ENCODE assay signal across 15 cellular contexts in the genomic region with DNA sequence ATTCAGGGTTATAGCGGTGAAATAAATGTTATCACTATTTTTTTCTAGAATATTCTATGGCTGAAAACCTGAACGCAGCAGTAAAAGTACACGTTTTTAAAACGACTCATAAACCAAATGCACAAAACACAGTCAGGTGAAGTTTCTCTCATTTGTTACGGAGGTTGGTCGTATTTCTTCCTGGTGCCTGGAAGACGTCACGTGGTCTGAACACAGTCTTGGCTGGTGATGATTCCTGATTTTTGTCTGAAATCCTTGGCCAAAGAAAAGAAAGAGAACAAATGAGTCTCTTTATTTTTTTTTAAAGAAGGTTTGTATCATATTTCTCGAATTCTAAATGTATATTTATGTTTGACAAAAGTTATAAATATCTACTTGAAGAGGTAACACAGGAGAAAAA. TPM values are rescaled to one million over a fixed set of nuclear protein-coding genes. Genes with fewer than 3 reads are reported as not detected.
DNase-seq lines count a peak whose midpoint lies in the region; ATAC-seq, FAIRE-seq and TF ChIP-seq lines count a peak whose summit lies in the region.
"Had no signal": no experiment of that assay in that cellular context is flagged by ENCODE, and none has a peak within 500 bp of the region (broad histone marks: within the 10 kb centered on the region; RNA-seq: fewer than 3 reads in every experiment).

No MANE protein-coding gene starts in this region.

- POLR2A ChIA-PET in A549 (lab: Yijun Ruan, JAX): no interaction called here

- no peak for TF ChIP-seq RAD21 in A549 (conservative IDR thresholded peaks at IDR 0.05 in 1 of 2, IDR thresholded peaks at IDR 0.05 in 1 of 2)

- no peak overlapping the region for H3K4me2 ChIP-seq in A549

- no peak for DNase-seq in A549 (ENCODE audit: low read depth in 1 of 2, low spot score in 1 of 2)
- DNase-seq in left ventricle myocardium superior: no peak
- no peak for DNase-seq in activated naive CD8-positive, alpha-beta T cell treated with anti-CD3 and anti-CD28 coated beads for 36 hours
- no peak for DNase-seq in hypothalamus (lab: John Stamatoyannopoulos, UW)
- DNase-seq in NCI-H2107 (lab: John Stamatoyannopoulos, UW): no peak
- DNase-seq in NCI-H2029 treated with DMSO at 0.1 percent for 48 hours (lab: John Stamatoyannopoulos, UW): no peak
- DNase-seq: activated CD4-positive, CD25-positive, alpha-beta regulatory T cell treated with anti-CD3 and anti-CD28 coated beads, Interleukin-2, amount 50 U/mL, for 72 hours; MM.1S; SIG-M5; stimulated activated CD4-positive, alpha-beta T cell treated with anti-CD3 and anti-CD28 coated beads, Interleukin-12 subunit alpha, Interleukin-12 subunit beta, amount 100 ng/mL, for 4 hours; stimulated activated CD8-positive, alpha-beta memory T cell treated with anti-CD3 and anti-CD28 coated beads, Interleukin-4, amount 100 ng/mL, for 48 hours had no signal

- no peak overlapping the region for H3K27ac ChIP-seq in A549
- H3K27ac ChIP-seq in rectal smooth muscle tissue (ENCODE audit: low read depth, low read length): peak overlapping the region; percentile 74

- H3K36me3 ChIP-seq in rectal smooth muscle tissue (ENCODE audit: control insufficient read depth, insufficient read depth, low read length): no peaks in the 10 kb centered on the region

- TF ChIP-seq CTCF in A549 (IDR thresholded peaks at IDR 0.05) (no peak), brain (conservative IDR thresholded peaks at IDR 0.05) (no peak)

- TF ChIP-seq POLR2A in A549 (IDR thresholded peaks at IDR 0.05; ENCODE audit: low read length): no peak

- ATAC-seq in A549 (no peak), left ventricle myocardium superior (peak; percentile 73)

- 0 out of 3 replicates have a peak, but pooled peaks cover 2% of the 10 kb centered on the region for H3K4me1 ChIP-seq in A549
- peaks cover 6% of the 10 kb centered on the region for H3K4me1 ChIP-seq in rectal smooth muscle tissue (ENCODE audit: control insufficient read depth, insufficient read depth, low read length)

- H3K4me3 ChIP-seq in A549 (no peak overlapping the region), rectal smooth muscle tissue (ENCODE audit: low read length) (no peak overlapping the region)
- H3K4me3 ChIP-seq: mucosa of descending colon had no signal

- peaks cover 78% of the 10 kb centered on the region for H3K4me1 Mint-ChIP-seq in brain
- peaks cover 6% of the 10 kb centered on the region for H3K4me1 Mint-ChIP-seq in activated naive CD8-positive, alpha-beta T cell treated with anti-CD3 and anti-CD28 coated beads for 36 hours

- 69% methylated on average over 9 of the region's 9 CpGs for WGBS in A549 (ENCODE audit: missing lambda C conversion rate)

- peak; percentile 73 for FAIRE-seq in A549 (lab: Jason Lieb, UNC)

- CTCF ChIA-PET in A549 (lab: Yijun Ruan, JAX): interaction anchor here (1.0 to 17.0 kb wide), 4 partner anchors 11 to 78 kb away, joined by 3 to 358 read pairs (median 8); no protein-coding TSS in a partner anchor

- no peak overlapping the region for H3K9ac ChIP-seq in rectal smooth muscle tissue (ENCODE audit: low read length)

- peaks cover 4% of the 10 kb centered on the region for H3K36me3 Mint-ChIP-seq in brain
- no peaks in the 10 kb centered on the region for H3K36me3 Mint-ChIP-seq in activated naive CD8-positive, alpha-beta T cell treated with anti-CD3 and anti-CD28 coated beads for 36 hours

- no peaks in the 10 kb centered on the region for H3K27me3 ChIP-seq in rectal smooth muscle tissue (ENCODE audit: control insufficient read depth, insufficient read depth, low read length)

- H3K27me3 Mint-ChIP-seq in brain: peaks cover 10% of the 10 kb centered on the region
- peaks cover 66% of the 10 kb centered on the region for H3K27me3 Mint-ChIP-seq in activated naive CD8-positive, alpha-beta T cell treated with anti-CD3 and anti-CD28 coated beads for 36 hours

- intact Hi-C loops in left ventricle myocardium superior (cut with micrococcal nuclease): no loop called here

- no peak for TF ChIP-seq EP300 in A549 (IDR thresholded peaks at IDR 0.05)

- peaks cover 0 to 6% (median 4%) of the 10 kb centered on the region in 5 experiments for H3K9me3 Mint-ChIP-seq in brain
- H3K9me3 Mint-ChIP-seq in activated naive CD8-positive, alpha-beta T cell treated with anti-CD3 and anti-CD28 coated beads for 36 hours: no peaks in the 10 kb centered on the region

- peak overlapping the region; percentile 75 to 99 (median 99) for H3K27ac Mint-ChIP-seq in brain
- no peak overlapping the region for H3K27ac Mint-ChIP-seq in activated naive CD8-positive, alpha-beta T cell treated with anti-CD3 and anti-CD28 coated beads for 36 hours

- H3K4me3 Mint-ChIP-seq in brain: peak overlapping the region in 3 of 5 experiments; percentile 65 to 86 (median 75)
- H3K4me3 Mint-ChIP-seq in activated naive CD8-positive, alpha-beta T cell treated with anti-CD3 and anti-CD28 coated beads for 36 hours: no peak overlapping the region

- H3K9me3 ChIP-seq in A549: no peaks in the 10 kb centered on the region
- H3K9me3 ChIP-seq: mucosa of descending colon had no signal

TF ChIP-seq in A549, 52 proteins besides CTCF, POLR2A, EP300 and RAD21:
- TF ChIP-seq FOSL2 (IDR thresholded peaks at IDR 0.05) (no peak), FOSL2 (CRISPR knock-in tag; IDR thresholded peaks at IDR 0.05) (no peak), CHD2 (IDR thresholded peaks at IDR 0.05; ENCODE audit: low read length, partially characterized antibody) (no peak), EHMT2 (IDR thresholded peaks at IDR 0.05; ENCODE audit: low read depth) (no peak), NPAS2 (CRISPR knock-in tag; IDR thresholded peaks at IDR 0.05; ENCODE audit: borderline replicate concordance) (no peak), PHF8 (IDR thresholded peaks at IDR 0.05; ENCODE audit: borderline replicate concordance, low read depth) (no peak), TP53 (CRISPR knock-in tag; IDR thresholded peaks at IDR 0.05) (no peak), FOSB (CRISPR knock-in tag; IDR thresholded peaks at IDR 0.05) (no peak), ZSCAN20 (CRISPR knock-in tag; IDR thresholded peaks at IDR 0.05) (no peak), ZFP36 (IDR thresholded peaks at IDR 0.05; ENCODE audit: borderline replicate concordance, partially characterized antibody) (no peak), ESRRA (IDR thresholded peaks at IDR 0.05; ENCODE audit: borderline replicate concordance, low read length) (no peak), HEYL (CRISPR knock-in tag; IDR thresholded peaks at IDR 0.05) (no peak), ZC3H11A (IDR thresholded peaks at IDR 0.05) (no peak), CBX8 (IDR thresholded peaks at IDR 0.05) (no peak)
- TF ChIP-seq, protein P1, sequence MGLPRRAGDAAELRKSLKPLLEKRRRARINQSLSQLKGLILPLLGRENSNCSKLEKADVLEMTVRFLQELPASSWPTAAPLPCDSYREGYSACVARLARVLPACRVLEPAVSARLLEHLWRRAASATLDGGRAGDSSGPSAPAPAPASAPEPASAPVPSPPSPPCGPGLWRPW (IDR thresholded peaks at IDR 0.05): no peak
- TF ChIP-seq, protein P2, sequence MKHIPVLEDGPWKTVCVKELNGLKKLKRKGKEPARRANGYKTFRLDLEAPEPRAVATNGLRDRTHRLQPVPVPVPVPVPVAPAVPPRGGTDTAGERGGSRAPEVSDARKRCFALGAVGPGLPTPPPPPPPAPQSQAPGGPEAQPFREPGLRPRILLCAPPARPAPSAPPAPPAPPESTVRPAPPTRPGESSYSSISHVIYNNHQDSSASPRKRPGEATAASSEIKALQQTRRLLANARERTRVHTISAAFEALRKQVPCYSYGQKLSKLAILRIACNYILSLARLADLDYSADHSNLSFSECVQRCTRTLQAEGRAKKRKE (CRISPR knock-in tag; IDR thresholded peaks at IDR 0.05; ENCODE audit: low read depth): no peak
- TF ChIP-seq, protein P3, sequence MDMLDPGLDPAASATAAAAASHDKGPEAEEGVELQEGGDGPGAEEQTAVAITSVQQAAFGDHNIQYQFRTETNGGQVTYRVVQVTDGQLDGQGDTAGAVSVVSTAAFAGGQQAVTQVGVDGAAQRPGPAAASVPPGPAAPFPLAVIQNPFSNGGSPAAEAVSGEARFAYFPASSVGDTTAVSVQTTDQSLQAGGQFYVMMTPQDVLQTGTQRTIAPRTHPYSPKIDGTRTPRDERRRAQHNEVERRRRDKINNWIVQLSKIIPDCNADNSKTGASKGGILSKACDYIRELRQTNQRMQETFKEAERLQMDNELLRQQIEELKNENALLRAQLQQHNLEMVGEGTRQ (IDR thresholded peaks at IDR 0.05): no peak

RNA-seq across cellular contexts. Expression of a gene that starts 9.8 kb away (rescaled TPM):
- polyA plus RNA-seq in A549 (2011; rRNA removed): 11.2 and 14.1 TPM in 2 replicates
- polyA plus RNA-seq in A549 (2012; cell fraction: cytosol; rRNA removed): 5.0 and 5.6 TPM in 2 replicates
- polyA plus RNA-seq in A549 (2012; cell fraction: nucleus; rRNA removed): 2.7 and 6.0 TPM in 2 replicates
- polyA plus RNA-seq in A549 (2017; fragmentation: RNase III; extraction: RNeasy Plus Mini Kit Qiagen cat#74134 plus additional on column Dnase treatment): 14.9 to 17.2 TPM (median 15.4 TPM) in 3 replicates
- polyA minus RNA-seq in A549 (2011; rRNA and poly(A)+ RNA removed): 5.2 and 6.0 TPM in 2 replicates
- polyA plus RNA-seq in brain (ENCODE audit: insufficient read depth, low read depth, low replicate concordance): 59.3 TPM
- 9.4 TPM for total RNA-seq in left ventricle myocardium superior
- total RNA-seq in activated naive CD8-positive, alpha-beta T cell treated with anti-CD3 and anti-CD28 coated beads for 36 hours: 1 to 10 TPM; 6.0 to 6.3 TPM

RNA-seq across cellular contexts. Expression of a gene that starts 14.5 kb away (rescaled TPM):
- not detected in 2 replicates for polyA plus RNA-seq in A549 (2011; rRNA removed)
- polyA plus RNA-seq in A549 (2012; cell fraction: cytosol; rRNA removed): not detected in 2 replicates
- polyA plus RNA-seq in A549 (2012; cell fraction: nucleus; rRNA removed): not detected in 2 replicates
- not detected in 3 replicates for polyA plus RNA-seq in A549 (2017; fragmentation: RNase III; extraction: RNeasy Plus Mini Kit Qiagen cat#74134 plus additional on column Dnase treatment)
- not detected in 2 replicates for polyA minus RNA-seq in A549 (2011; rRNA and poly(A)+ RNA removed)
- 21.3 TPM for polyA plus RNA-seq in brain (ENCODE audit: insufficient read depth, low read depth, low replicate concordance)
- 0.89 TPM for total RNA-seq in left ventricle myocardium superior
- total RNA-seq in activated naive CD8-positive, alpha-beta T cell treated with anti-CD3 and anti-CD28 coated beads for 36 hours: under 1 TPM; 0.21 to 0.26 TPM

RNA-seq across cellular contexts. Expression of a gene that starts 52.5 kb away (rescaled TPM):
- polyA plus RNA-seq in A549 (2011; rRNA removed) (0.01 TPM in 1 of 2 replicates, not detected in the other), A549 (2017; fragmentation: RNase III; extraction: RNeasy Plus Mini Kit Qiagen cat#74134 plus additional on column Dnase treatment) (not detected in 3 replicates), brain (ENCODE audit: insufficient read depth, low read depth, low replicate concordance) (5.3 TPM)
- polyA plus RNA-seq in A549 (2012; cell fraction: cytosol; rRNA removed): 0.01 TPM in 2 replicates
- 0.04 TPM in 2 replicates for polyA plus RNA-seq in A549 (2012; cell fraction: nucleus; rRNA removed)
- polyA minus RNA-seq in A549 (2011; rRNA and poly(A)+ RNA removed): 0.08 TPM in 1 of 2 replicates, not detected in the other
- 0.07 TPM for total RNA-seq in left ventricle myocardium superior
- not detected for total RNA-seq in activated naive CD8-positive, alpha-beta T cell treated with anti-CD3 and anti-CD28 coated beads for 36 hours
- total RNA-seq: Daoy had no signal
